Comparison of ENCODE assay signal across 12 cellular contexts in the genomic region with DNA sequence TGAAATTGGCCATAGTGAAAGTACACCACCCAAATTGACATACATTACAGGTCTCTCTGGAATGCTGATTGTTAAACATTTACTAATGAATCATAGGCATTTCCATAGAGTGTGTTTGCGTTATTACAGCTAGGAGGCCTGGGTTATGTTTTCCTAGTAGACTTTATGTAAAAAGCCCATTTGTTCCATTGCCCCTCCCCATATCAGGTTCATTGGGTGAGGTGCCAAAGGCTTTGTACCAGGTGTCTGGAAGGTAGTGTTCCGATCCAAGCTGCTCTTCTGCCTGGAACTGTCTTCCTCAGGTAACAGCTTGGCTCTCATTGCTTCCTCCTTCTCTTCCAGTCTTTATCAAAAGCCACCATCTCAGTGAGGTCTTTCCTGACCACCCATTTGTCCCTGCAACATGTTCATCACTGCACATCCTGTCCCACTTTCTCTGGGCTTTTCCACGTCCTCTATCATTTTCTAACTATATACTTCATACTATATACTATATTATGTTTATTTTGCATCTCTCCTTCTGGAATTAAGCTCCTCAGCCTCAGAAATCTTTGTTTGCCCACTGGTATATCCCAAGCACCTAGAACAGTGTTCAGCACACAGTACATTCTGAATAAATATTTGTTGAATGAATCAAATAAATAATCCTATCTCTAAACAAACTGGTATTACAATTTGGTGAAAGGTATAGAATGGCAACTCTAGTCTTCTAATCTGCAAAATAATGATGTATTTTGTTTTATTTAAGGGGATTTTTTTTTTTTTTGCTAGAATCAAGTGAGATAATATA.
DNase-seq lines count a peak whose midpoint lies in the region; ATAC-seq and TF ChIP-seq lines count a peak whose summit lies in the region.
"Had no signal": no experiment of that assay in that cellular context is flagged by ENCODE, and none has a peak within 500 bp of the region (broad histone marks: within the 10 kb centered on the region; RNA-seq: fewer than 3 reads in every experiment).

No MANE protein-coding gene starts in this region.

- H3K27me3 Mint-ChIP-seq in chondrocyte (ENCODE audit: low read depth), result peaks cover 3% of the 10 kb centered on the region
- peaks cover 7% of the 10 kb centered on the region for H3K27me3 Mint-ChIP-seq in T-helper 17 cell

- intact Hi-C loops in psoas muscle (cut with DNase I), result no loop called here

- no peaks in the 10 kb centered on the region for H3K9me3 Mint-ChIP-seq in chondrocyte (ENCODE audit: low read depth)
- H3K9me3 Mint-ChIP-seq: activated CD8-positive, alpha-beta T cell treated with anti-CD3 and anti-CD28 coated beads for 36 hours had no signal

- no peaks in the 10 kb centered on the region for H3K36me3 Mint-ChIP-seq in chondrocyte (ENCODE audit: low read depth)
- H3K36me3 Mint-ChIP-seq in T-helper 17 cell (ENCODE audit: low read depth), result no peaks in the 10 kb centered on the region

- H3K27ac Mint-ChIP-seq in chondrocyte (ENCODE audit: unreplicated experiment), result peak overlapping the region; percentile 57
- no peak overlapping the region for H3K27ac Mint-ChIP-seq in T-helper 17 cell
- H3K27ac Mint-ChIP-seq: activated CD8-positive, alpha-beta T cell treated with anti-CD3 and anti-CD28 coated beads for 36 hours had no signal

- no peak overlapping the region for H3K4me3 ChIP-seq in psoas muscle

- peak; percentile 81 for DNase-seq in Caki2 (ENCODE audit: low read depth)
- DNase-seq in HuH-7.5 (ENCODE audit: low spot score), result peak; percentile 25
- no peak for DNase-seq in chondrocyte (ENCODE audit: low spot score)
- DNase-seq in lung microvascular endothelial cell (ENCODE audit: low read depth in 2 of 2), result peak; percentile 13 to 15
- no peak for DNase-seq in psoas muscle
- no peak for DNase-seq in DMS 273 treated with DMSO at 0.1 percent for 48 hours (lab: John Stamatoyannopoulos, UW)
- no peak for DNase-seq in T-helper 17 cell
- DNase-seq: activated CD8-positive, alpha-beta T cell treated with anti-CD3 and anti-CD28 coated beads for 36 hours; activated gamma-delta T cell; effector CD8-positive, alpha-beta T cell; foreskin melanocyte had no signal

- H3K4me3 Mint-ChIP-seq in chondrocyte (ENCODE audit: unreplicated experiment), result no peak overlapping the region
- H3K4me3 Mint-ChIP-seq in T-helper 17 cell, result no peak overlapping the region
- H3K4me3 Mint-ChIP-seq: activated CD8-positive, alpha-beta T cell treated with anti-CD3 and anti-CD28 coated beads for 36 hours had no signal

- H3K9me3 ChIP-seq in psoas muscle (no peaks in the 10 kb centered on the region), T-helper 17 cell (ENCODE audit: control insufficient read depth, low read length, poor library complexity, severe bottlenecking) (no peaks in the 10 kb centered on the region)

- no peak for TF ChIP-seq CTCF in chondrocyte (IDR thresholded peaks at IDR 0.05)
- TF ChIP-seq CTCF in psoas muscle (IDR thresholded peaks at IDR 0.05), result no peak

- 65 to 88% (median 84%) methylated on average over 3 of the region's 3 CpGs for WGBS in psoas muscle, 3 donors

- H3K4me1 Mint-ChIP-seq in chondrocyte (ENCODE audit: low read depth) (peaks cover 16% of the 10 kb centered on the region), T-helper 17 cell (peaks cover 6% of the 10 kb centered on the region)

- H3K27me3 ChIP-seq in psoas muscle (ENCODE audit: insufficient read depth in 3 of 3, low read length in 2 of 3), result peaks cover 0 to 5% (median 2%) of the 10 kb centered on the region in 3 donors

- no peak overlapping the region for H3K27ac ChIP-seq in psoas muscle

- in situ Hi-C loops in Caki2 (cut with HindIII; ENCODE audit: low pct_unique_long_range_greater_than_20kb, low sequenced_read_pairs), result no loop called here

- no peaks in the 10 kb centered on the region for H3K4me1 ChIP-seq in psoas muscle

- no peak for ATAC-seq in psoas muscle
- ATAC-seq in T-helper 17 cell, result no peak
- ATAC-seq in GM18867 (IDR thresholded peaks at IDR 0.05; ENCODE audit: unreplicated experiment), result no peak
- ATAC-seq: activated CD8-positive, alpha-beta T cell treated with anti-CD3 and anti-CD28 coated beads for 36 hours had no signal

- H3K36me3 ChIP-seq in psoas muscle (ENCODE audit: insufficient read depth in 1 of 2, low read depth in 1 of 2), result no peaks in the 10 kb centered on the region

Comparison
In these comparisons a context has a peak if more than half of its experiments do, and no peak if none do; other contexts are left out.
1. DNase-seq: peak in Caki2 (single experiment), HuH-7.5 (single experiment) and lung microvascular endothelial cell (2 of 2); none in chondrocyte (single experiment), psoas muscle (0 of 2), DMS 273 treated with DMSO at 0.1 percent for 48 hours (single experiment) and T-helper 17 cell (0 of 3).